ENCODE assay signal across 9 cellular contexts in genomic region chr2:152200562-152201465, GRCh38. TPM values are rescaled to one million over a fixed set of nuclear protein-coding genes. Genes with fewer than 3 reads are reported as not detected.
DNase-seq lines count a peak whose midpoint lies in the region; ATAC-seq and TF ChIP-seq lines count a peak whose summit lies in the region.
"Had no signal": no experiment of that assay in that cellular context is flagged by ENCODE, and none has a peak within 500 bp of the region (broad histone marks: within the 10 kb centered on the region; RNA-seq: fewer than 3 reads in every experiment).

No MANE protein-coding gene starts in this region.

- H3K27me3 Mint-ChIP-seq in nephron progenitor cell (ENCODE audit: low read depth, poor library complexity) = peaks cover 7% of the 10 kb centered on the region
- H3K27me3 Mint-ChIP-seq in activated naive CD4-positive, alpha-beta T cell treated with anti-CD3 and anti-CD28 coated beads, Interleukin-2, amount 10 ng/mL, durations not matched to agents 7 days and 5 days = peaks cover 3% of the 10 kb centered on the region

- H3K27me3 ChIP-seq in AG04450 (ENCODE audit: control insufficient read depth, insufficient read depth, low read length) = no peaks in the 10 kb centered on the region
- H3K27me3 ChIP-seq: breast epithelium had no signal

- H3K27ac Mint-ChIP-seq in nephron progenitor cell = peak overlapping the region; percentile 44
- H3K27ac Mint-ChIP-seq in activated naive CD4-positive, alpha-beta T cell treated with anti-CD3 and anti-CD28 coated beads, Interleukin-2, amount 10 ng/mL, durations not matched to agents 7 days and 5 days = no peak overlapping the region

- peak; percentile 60 for ATAC-seq in GM19452 (IDR thresholded peaks at IDR 0.05; ENCODE audit: unreplicated experiment)
- ATAC-seq in GM21528 (IDR thresholded peaks at IDR 0.05; ENCODE audit: low FRiP score, unreplicated experiment) = no peak

- peaks cover 22% of the 10 kb centered on the region for H3K4me1 Mint-ChIP-seq in nephron progenitor cell
- no peaks in the 10 kb centered on the region for H3K4me1 Mint-ChIP-seq in activated naive CD4-positive, alpha-beta T cell treated with anti-CD3 and anti-CD28 coated beads, Interleukin-2, amount 10 ng/mL, durations not matched to agents 7 days and 5 days

- no peak overlapping the region for H3K4me3 Mint-ChIP-seq in nephron progenitor cell
- H3K4me3 Mint-ChIP-seq in activated naive CD4-positive, alpha-beta T cell treated with anti-CD3 and anti-CD28 coated beads, Interleukin-2, amount 10 ng/mL, durations not matched to agents 7 days and 5 days = no peak overlapping the region

- CTCF ChIA-PET in AG04450 (lab: Charles Lee) = interaction anchor here (0.7 to 2.4 kb wide), 5 partner anchors 11 to 435 kb away, joined by 3 to 16 read pairs (median 3); no protein-coding TSS in a partner anchor
- CTCF ChIA-PET in activated naive CD4-positive, alpha-beta T cell treated with anti-CD3 and anti-CD28 coated beads, Interleukin-2, amount 10 ng/mL, durations not matched to agents 7 days and 5 days (lab: Charles Lee) = no interaction called here

- peak overlapping the region; percentile 46 for H3K4me3 ChIP-seq in AG04450 (ENCODE audit: low read depth, low read length)
- H3K4me3 ChIP-seq: breast epithelium had no signal

- peak overlapping the region; percentile 76 for H3K27ac ChIP-seq in AG04450 (ENCODE audit: low read depth, low read length)
- H3K27ac ChIP-seq in epithelial cell of prostate = peak overlapping the region; percentile 94
- H3K27ac ChIP-seq: breast epithelium had no signal

- POLR2A ChIA-PET in AG04450 (lab: Yijun Ruan, JAX) = interaction anchor here (0.7 kb wide), 1 partner anchor 273 kb away, joined by 3 read pairs; no protein-coding TSS in a partner anchor

- H3K9me3 Mint-ChIP-seq in nephron progenitor cell = peaks cover 47% of the 10 kb centered on the region
- no peaks in the 10 kb centered on the region for H3K9me3 Mint-ChIP-seq in activated naive CD4-positive, alpha-beta T cell treated with anti-CD3 and anti-CD28 coated beads, Interleukin-2, amount 10 ng/mL, durations not matched to agents 7 days and 5 days

- no peaks in the 10 kb centered on the region for H3K9me3 ChIP-seq in AG04450 (ENCODE audit: control insufficient read depth, insufficient read depth, low read length)
- H3K9me3 ChIP-seq: breast epithelium had no signal

- DNase-seq in AG04450 (ENCODE audit: low read depth, low spot score) (peak; percentile 86), RPMI7951 (ENCODE audit: low read depth) (peak; percentile 100), epithelial cell of prostate (ENCODE audit: low read depth, low spot score) (peak; percentile 98), nephron progenitor cell (no peak), NCI-H1930 (lab: John Stamatoyannopoulos, UW) (no peak)
- DNase-seq in activated naive CD4-positive, alpha-beta T cell treated with anti-CD3 and anti-CD28 coated beads, Interleukin-2, amount 10 ng/mL, durations not matched to agents 7 days and 5 days = no peak

- no peak for TF ChIP-seq CTCF in AG04450 (IDR thresholded peaks at IDR 0.05; ENCODE audit: low read depth, low read length)
- no peak for TF ChIP-seq CTCF in nephron progenitor cell (IDR thresholded peaks at IDR 0.05)

- peaks cover 4% of the 10 kb centered on the region for H3K36me3 Mint-ChIP-seq in nephron progenitor cell (ENCODE audit: low read depth)
- H3K36me3 Mint-ChIP-seq in activated naive CD4-positive, alpha-beta T cell treated with anti-CD3 and anti-CD28 coated beads, Interleukin-2, amount 10 ng/mL, durations not matched to agents 7 days and 5 days = no peaks in the 10 kb centered on the region

RNA-seq across cellular contexts. Expression of gene STAM2, which starts 25.3 kb away (rescaled TPM):
- polyA plus RNA-seq in AG04450 (2011; rRNA removed) = 27.6 and 38.0 TPM in 2 replicates
- polyA minus RNA-seq in AG04450 (2011; rRNA and poly(A)+ RNA removed) = 30.3 and 38.9 TPM in 2 replicates
- 31.2 and 36.4 TPM in 2 replicates for total RNA-seq in RPMI7951 (2014; rRNA removed; shearing (Covaris generic))

Comparison
In these comparisons a context has a peak if more than half of its experiments do, and no peak if none do; other contexts are left out.
1. DNase-seq: peak in AG04450 (single experiment), RPMI7951 (single experiment) and epithelial cell of prostate (single experiment); none in nephron progenitor cell (single experiment), NCI-H1930 (0 of 2) and activated naive CD4-positive, alpha-beta T cell treated with anti-CD3 and anti-CD28 coated beads, Interleukin-2, amount 10 ng/mL, durations not matched to agents 7 days and 5 days (single experiment).